In genomic region chr1:55215194-55216021, GRCh38 we compare ENCODE assay signal across 1 cellular context.
TF ChIP-seq lines count a peak whose summit lies in the region.

USP24 (minus strand) TSS chr1:55215364; CDS start chr1:55215113, 251 bp downstream.

TF ChIP-seq in HepG2, 621 proteins besides CTCF, POLR2A, EP300 and RAD21 (continued from another document and continues in another):
- peak; percentile 31; the same call in 1 of the 2 replicates for TF ChIP-seq POGK (CRISPR knock-in tag; conservative IDR thresholded peaks at IDR 0.05)
- TF ChIP-seq ZUFSP (CRISPR knock-in tag; IDR thresholded peaks at IDR 0.05; ENCODE audit: borderline replicate concordance), result no peak
- no peak for TF ChIP-seq ATRX (CRISPR knock-in tag; IDR thresholded peaks at IDR 0.05; ENCODE audit: borderline replicate concordance)
- no peak for TF ChIP-seq MAFG (CRISPR knock-in tag; IDR thresholded peaks at IDR 0.05)
- TF ChIP-seq ZFP36L2 (CRISPR knock-in tag; IDR thresholded peaks at IDR 0.05), result 0 out of 2 replicates have a peak, but pooled peaks have one; percentile 48
- no peak for TF ChIP-seq ZNF264 (CRISPR knock-in tag; IDR thresholded peaks at IDR 0.05)
- TF ChIP-seq DDIT3 (CRISPR knock-in tag; IDR thresholded peaks at IDR 0.05), result no peak
- TF ChIP-seq ZNF580 (CRISPR knock-in tag; IDR thresholded peaks at IDR 0.05; ENCODE audit: borderline replicate concordance, low read depth), result no peak
- TF ChIP-seq ZSCAN21 (CRISPR knock-in tag; IDR thresholded peaks at IDR 0.05; ENCODE audit: borderline replicate concordance), result peak; percentile 65
- TF ChIP-seq ZNF567 (CRISPR knock-in tag; IDR thresholded peaks at IDR 0.05; ENCODE audit: borderline replicate concordance), result no peak
- TF ChIP-seq MEF2D (CRISPR knock-in tag; IDR thresholded peaks at IDR 0.05), result no peak; the same call in 1 of the 2 replicates
- TF ChIP-seq FOXK2 (IDR thresholded peaks at IDR 0.05), result no peak
- no peak for TF ChIP-seq ZBTB1 (CRISPR knock-in tag; IDR thresholded peaks at IDR 0.05; ENCODE audit: borderline replicate concordance)
- TF ChIP-seq IRF2 (CRISPR knock-in tag; IDR thresholded peaks at IDR 0.05), result peak; percentile 60; the same call in 1 of the 2 replicates
- no peak for TF ChIP-seq PLRG1 (conservative IDR thresholded peaks at IDR 0.05)
- peak; percentile 71; the same call in 1 of the 2 replicates for TF ChIP-seq ZNF281 (CRISPR knock-in tag; IDR thresholded peaks at IDR 0.05; ENCODE audit: borderline replicate concordance)
- TF ChIP-seq ZNF704 (CRISPR knock-in tag; IDR thresholded peaks at IDR 0.05; ENCODE audit: borderline replicate concordance), result peak; percentile 80; the same call in 1 of the 2 replicates
- no peak for TF ChIP-seq SNAI1 (CRISPR knock-in tag; IDR thresholded peaks at IDR 0.05; ENCODE audit: borderline replicate concordance)
- TF ChIP-seq ZNF790 (CRISPR knock-in tag; IDR thresholded peaks at IDR 0.05; ENCODE audit: borderline replicate concordance), result 0 out of 2 replicates have a peak, but pooled peaks have one; percentile 70
- no peak for TF ChIP-seq HINFP (CRISPR knock-in tag; IDR thresholded peaks at IDR 0.05; ENCODE audit: low read depth)
- no peak for TF ChIP-seq NR2F6 (IDR thresholded peaks at IDR 0.05)
- no peak for TF ChIP-seq NR2F6 (CRISPR knock-in tag; IDR thresholded peaks at IDR 0.05)
- no peak for TF ChIP-seq PITX1 (CRISPR knock-in tag; IDR thresholded peaks at IDR 0.05)
- no peak for TF ChIP-seq ZNF292 (CRISPR knock-in tag; IDR thresholded peaks at IDR 0.05; ENCODE audit: borderline replicate concordance, low read depth)
- TF ChIP-seq SP4 (CRISPR knock-in tag; IDR thresholded peaks at IDR 0.05), result peak; percentile 66
- peak; percentile 50 for TF ChIP-seq RBM39 (IDR thresholded peaks at IDR 0.05; ENCODE audit: low read depth, low read length, poor library complexity, severe bottlenecking)
- TF ChIP-seq ZNF337 (CRISPR knock-in tag; IDR thresholded peaks at IDR 0.05; ENCODE audit: borderline replicate concordance, low read depth), result no peak
- peak; percentile 58; the same call in 1 of the 2 replicates for TF ChIP-seq MED1 (CRISPR knock-in tag; IDR thresholded peaks at IDR 0.05)
- no peak; the same call in none of the 2 replicates for TF ChIP-seq ZNF891 (CRISPR knock-in tag; IDR thresholded peaks at IDR 0.05)
- TF ChIP-seq TEAD2 (CRISPR knock-in tag; IDR thresholded peaks at IDR 0.05), result no peak
- TF ChIP-seq MNT (IDR thresholded peaks at IDR 0.05), result no peak
- peak; percentile 74 for TF ChIP-seq PHF8 (CRISPR knock-in tag; IDR thresholded peaks at IDR 0.05)
- peak; percentile 83 for TF ChIP-seq ZNF205 (CRISPR knock-in tag; IDR thresholded peaks at IDR 0.05)
- no peak; the same call in 1 of the 2 replicates for TF ChIP-seq RELA (CRISPR knock-in tag; IDR thresholded peaks at IDR 0.05)
- TF ChIP-seq KMT2B (CRISPR knock-in tag; IDR thresholded peaks at IDR 0.05), result peak; percentile 89
- TF ChIP-seq POLR2G (IDR thresholded peaks at IDR 0.05; ENCODE audit: low read depth, low read length), result peak; percentile 92
- TF ChIP-seq ZNF782 (CRISPR knock-in tag; IDR thresholded peaks at IDR 0.05; ENCODE audit: borderline replicate concordance), result no peak; the same call in none of the 2 replicates
- peak; percentile 74; the same call in 1 of the 2 replicates for TF ChIP-seq ZFP91 (CRISPR knock-in tag; IDR thresholded peaks at IDR 0.05; ENCODE audit: borderline replicate concordance)
- TF ChIP-seq ETS1 (CRISPR knock-in tag; IDR thresholded peaks at IDR 0.05), result 0 out of 2 replicates have a peak, but pooled peaks have one; percentile 56
- no peak for TF ChIP-seq RAD51 (IDR thresholded peaks at IDR 0.05; ENCODE audit: borderline replicate concordance)
- no peak for TF ChIP-seq ZNF160 (CRISPR knock-in tag; IDR thresholded peaks at IDR 0.05)
- no peak for TF ChIP-seq RARG (CRISPR knock-in tag; IDR thresholded peaks at IDR 0.05; ENCODE audit: low read depth)
- TF ChIP-seq SIX1 (CRISPR knock-in tag; IDR thresholded peaks at IDR 0.05; ENCODE audit: borderline replicate concordance), result 0 out of 2 replicates have a peak, but pooled peaks have one; percentile 28
- peak; percentile 47 for TF ChIP-seq MXD1 (CRISPR knock-in tag; IDR thresholded peaks at IDR 0.05)
- TF ChIP-seq ZBTB34 (CRISPR knock-in tag; IDR thresholded peaks at IDR 0.05), result no peak
- TF ChIP-seq SATB2 (CRISPR knock-in tag; IDR thresholded peaks at IDR 0.05), result no peak
- TF ChIP-seq ZNF230 (CRISPR knock-in tag; IDR thresholded peaks at IDR 0.05), result no peak; the same call in 1 of the 2 replicates
- peak; percentile 96 for TF ChIP-seq RBFOX2 (IDR thresholded peaks at IDR 0.05; ENCODE audit: low read depth, low read length)
- peak; percentile 96 for TF ChIP-seq YY1 (IDR thresholded peaks at IDR 0.05; ENCODE audit: insufficient read depth, insufficient replicate concordance, low read depth, low read length)
